13 cellular contexts compared by ENCODE assay signal in the genomic region with DNA sequence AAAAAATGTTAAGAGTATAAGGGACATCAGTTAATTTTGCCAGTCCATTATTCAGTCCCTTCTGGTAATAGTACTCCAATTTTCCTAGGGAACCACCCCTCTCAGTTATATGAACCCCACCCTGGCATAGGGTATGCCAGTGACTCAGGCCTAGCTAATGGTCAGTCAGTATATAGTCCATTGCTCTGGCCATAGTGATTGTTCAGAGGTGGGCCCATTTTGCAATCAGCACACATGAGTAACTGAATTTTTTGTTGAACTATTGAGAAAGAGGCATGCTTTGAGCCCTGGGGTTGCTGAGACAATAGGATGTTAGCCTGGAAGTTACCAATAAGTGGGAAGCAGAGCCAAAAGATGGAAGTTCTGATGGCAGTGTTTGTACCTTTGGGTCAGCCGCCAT. TPM values are rescaled to one million over a fixed set of nuclear protein-coding genes. Genes with fewer than 3 reads are reported as not detected.
DNase-seq lines count a peak whose midpoint lies in the region; TF ChIP-seq lines count a peak whose summit lies in the region.
"Had no signal": no experiment of that assay in that cellular context is flagged by ENCODE, and none has a peak within 500 bp of the region (broad histone marks: within the 10 kb centered on the region; RNA-seq: fewer than 3 reads in every experiment).

No MANE protein-coding gene starts in this region.

- H3K4me1 Mint-ChIP-seq in Calu3 (ENCODE audit: low read depth, unreplicated experiment): no peaks in the 10 kb centered on the region
- peaks cover 36% of the 10 kb centered on the region for H3K4me1 Mint-ChIP-seq in activated T-helper 2 cell treated with anti-CD3 and anti-CD28 coated beads, Interferon-gamma antibody, Interleukin-2, Interleukin-4, amounts not matched to agents 10 μg/mL and 5 μg/mL and 100 μg/mL, durations not matched to agents 14 hours and 24 hours and 36 hours (ENCODE audit: low read depth)

- H3K27me3 Mint-ChIP-seq in Calu3 (ENCODE audit: unreplicated experiment): no peaks in the 10 kb centered on the region
- no peaks in the 10 kb centered on the region for H3K27me3 Mint-ChIP-seq in activated T-helper 2 cell treated with anti-CD3 and anti-CD28 coated beads, Interferon-gamma antibody, Interleukin-2, Interleukin-4, amounts not matched to agents 10 μg/mL and 5 μg/mL and 100 μg/mL, durations not matched to agents 14 hours and 24 hours and 36 hours (ENCODE audit: low read depth)

- no peaks in the 10 kb centered on the region for H3K9me3 ChIP-seq in adipocyte (ENCODE audit: control insufficient read depth, low read length)
- H3K9me3 ChIP-seq: BLaER1, esophagus muscularis mucosa had no signal

- intact Hi-C loops in Calu3 (cut with micrococcal nuclease; ENCODE audit: unreplicated experiment): no loop called here
- intact Hi-C loops in activated T-helper 2 cell treated with anti-CD3 and anti-CD28 coated beads, Interferon-gamma antibody, Interleukin-2, Interleukin-4, amounts not matched to agents 10 μg/mL and 5 μg/mL and 100 μg/mL, durations not matched to agents 14 hours and 24 hours and 36 hours (cut with micrococcal nuclease): loop anchor here (10.0 kb wide), 1 partner anchor 50 kb away; no protein-coding TSS in a partner anchor

- DNase-seq in AG08395 (ENCODE audit: low spot score) (peak; percentile 58), HS-5 (ENCODE audit: low read depth) (peak; percentile 87), adipocyte (ENCODE audit: low read depth) (peak; percentile 85), foreskin fibroblast (peak; percentile 94 to 96), Calu3 (no peak), occipital lobe (lab: John Stamatoyannopoulos, UW) (no peak)
- DNase-seq in activated naive CD4-positive, alpha-beta T cell treated with Interleukin-2 at 50 U/mL for 16 hours: no peak
- no peak for DNase-seq in activated T-helper 2 cell treated with anti-CD3 and anti-CD28 coated beads, Interferon-gamma antibody, Interleukin-2, Interleukin-4, amounts not matched to agents 10 μg/mL and 5 μg/mL and 100 μg/mL, durations not matched to agents 14 hours and 24 hours and 36 hours (ENCODE audit: low spot score)
- DNase-seq: stimulated activated CD8-positive, alpha-beta memory T cell treated with anti-CD3 and anti-CD28 coated beads, Interleukin-4, amount 100 ng/mL, for 48 hours had no signal

- H3K9ac ChIP-seq in adipocyte (ENCODE audit: low read length): no peak overlapping the region
- H3K9ac ChIP-seq: BLaER1, parathyroid adenoma had no signal

- H3K4me1 ChIP-seq in adipocyte (ENCODE audit: control insufficient read depth, insufficient read depth, low read length): peaks cover 32% of the 10 kb centered on the region
- H3K4me1 ChIP-seq: parathyroid adenoma had no signal

- CTCF ChIA-PET in Calu3 (lab: Charles Lee): no interaction called here

- H3K36me3 Mint-ChIP-seq in Calu3 (ENCODE audit: insufficient read depth, unreplicated experiment): peaks cover 22% of the 10 kb centered on the region
- peaks cover 16% of the 10 kb centered on the region for H3K36me3 Mint-ChIP-seq in activated T-helper 2 cell treated with anti-CD3 and anti-CD28 coated beads, Interferon-gamma antibody, Interleukin-2, Interleukin-4, amounts not matched to agents 10 μg/mL and 5 μg/mL and 100 μg/mL, durations not matched to agents 14 hours and 24 hours and 36 hours (ENCODE audit: low read depth)

- no peaks in the 10 kb centered on the region for H3K27me3 ChIP-seq in adipocyte (replicated peaks; ENCODE audit: control insufficient read depth, insufficient read depth, low read length)
- H3K27me3 ChIP-seq: BLaER1, esophagus muscularis mucosa had no signal

- no peak overlapping the region for H3K27ac Mint-ChIP-seq in Calu3 (ENCODE audit: unreplicated experiment)
- H3K27ac Mint-ChIP-seq in activated T-helper 2 cell treated with anti-CD3 and anti-CD28 coated beads, Interferon-gamma antibody, Interleukin-2, Interleukin-4, amounts not matched to agents 10 μg/mL and 5 μg/mL and 100 μg/mL, durations not matched to agents 14 hours and 24 hours and 36 hours: no peak overlapping the region
- H3K27ac Mint-ChIP-seq: activated T-helper 1 cell treated with anti-CD3 and anti-CD28 coated beads, Interleukin-12 subunit alpha, Interleukin-12 subunit beta, Interleukin-2, Interleukin-4 antibody, amounts not matched to agents 30 ng/mL and 10 ng/mL and 1 ng/mL, durations not matched to agents 14 hours and 24 hours and 36 hours had no signal

- TF ChIP-seq CTCF in foreskin fibroblast (IDR thresholded peaks at IDR 0.05; ENCODE audit: low read depth, low read length) (no peak), Calu3 (IDR thresholded peaks at IDR 0.05; ENCODE audit: unreplicated experiment) (no peak)

- H3K36me3 ChIP-seq in adipocyte (ENCODE audit: control insufficient read depth, insufficient read depth, low read length, severe bottlenecking): no peaks in the 10 kb centered on the region
- H3K36me3 ChIP-seq: BLaER1, esophagus muscularis mucosa had no signal

- no TSS peak for BruUV-seq in Calu3 (replicated peaks; lab: Mats Ljungman, UMichigan)

- H3K9me3 Mint-ChIP-seq in Calu3 (ENCODE audit: low read depth, unreplicated experiment): no peaks in the 10 kb centered on the region
- no peaks in the 10 kb centered on the region for H3K9me3 Mint-ChIP-seq in activated T-helper 2 cell treated with anti-CD3 and anti-CD28 coated beads, Interferon-gamma antibody, Interleukin-2, Interleukin-4, amounts not matched to agents 10 μg/mL and 5 μg/mL and 100 μg/mL, durations not matched to agents 14 hours and 24 hours and 36 hours
- H3K9me3 Mint-ChIP-seq: activated T-helper 1 cell treated with anti-CD3 and anti-CD28 coated beads, Interleukin-12 subunit alpha, Interleukin-12 subunit beta, Interleukin-2, Interleukin-4 antibody, amounts not matched to agents 30 ng/mL and 10 ng/mL and 1 ng/mL, durations not matched to agents 14 hours and 24 hours and 36 hours had no signal

- no peak overlapping the region for H3K4me3 Mint-ChIP-seq in Calu3 (ENCODE audit: low read depth, unreplicated experiment)
- no peak overlapping the region for H3K4me3 Mint-ChIP-seq in activated T-helper 2 cell treated with anti-CD3 and anti-CD28 coated beads, Interferon-gamma antibody, Interleukin-2, Interleukin-4, amounts not matched to agents 10 μg/mL and 5 μg/mL and 100 μg/mL, durations not matched to agents 14 hours and 24 hours and 36 hours (ENCODE audit: low read depth)
- H3K4me3 Mint-ChIP-seq: activated T-helper 1 cell treated with anti-CD3 and anti-CD28 coated beads, Interleukin-12 subunit alpha, Interleukin-12 subunit beta, Interleukin-2, Interleukin-4 antibody, amounts not matched to agents 30 ng/mL and 10 ng/mL and 1 ng/mL, durations not matched to agents 14 hours and 24 hours and 36 hours had no signal

- H3K4me3 ChIP-seq in adipocyte (ENCODE audit: low read length) (no peak overlapping the region), foreskin fibroblast (ENCODE audit: low read depth in 1 of 2, low read length in 2 of 2) (no peak overlapping the region)
- H3K4me3 ChIP-seq: BLaER1, esophagus muscularis mucosa had no signal

RNA-seq across cellular contexts. Expression of a gene that starts 4.1 kb away (rescaled TPM):
- total RNA-seq in Calu3 (2022): 39.4 and 44.6 TPM in 2 replicates
- 57.0 and 64.1 TPM in 2 replicates for total RNA-seq in activated T-helper 2 cell treated with anti-CD3 and anti-CD28 coated beads, Interferon-gamma antibody, Interleukin-2, Interleukin-4, amounts not matched to agents 10 μg/mL and 5 μg/mL and 100 μg/mL, durations not matched to agents 14 hours and 24 hours and 36 hours
- total RNA-seq in occipital lobe: 71.4 TPM

RNA-seq across cellular contexts. Expression of a gene that starts 45.5 kb away (rescaled TPM):
- total RNA-seq in Calu3 (2022) (37.4 and 37.6 TPM in 2 replicates), occipital lobe (67.4 TPM)
- total RNA-seq in activated T-helper 2 cell treated with anti-CD3 and anti-CD28 coated beads, Interferon-gamma antibody, Interleukin-2, Interleukin-4, amounts not matched to agents 10 μg/mL and 5 μg/mL and 100 μg/mL, durations not matched to agents 14 hours and 24 hours and 36 hours: 57.5 and 63.0 TPM in 2 replicates

RNA-seq across cellular contexts. Expression of a gene that starts 58.5 kb away (rescaled TPM):
- 22.9 and 32.2 TPM in 2 replicates for total RNA-seq in Calu3 (2022)
- 41.7 and 43.6 TPM in 2 replicates for total RNA-seq in activated T-helper 2 cell treated with anti-CD3 and anti-CD28 coated beads, Interferon-gamma antibody, Interleukin-2, Interleukin-4, amounts not matched to agents 10 μg/mL and 5 μg/mL and 100 μg/mL, durations not matched to agents 14 hours and 24 hours and 36 hours
- total RNA-seq in occipital lobe: 29.3 TPM

Comparison
In these comparisons a context has a peak if more than half of its experiments do, and no peak if none do; other contexts are left out.
1. DNase-seq: peak in AG08395 (single experiment), HS-5 (single experiment), adipocyte (single experiment) and foreskin fibroblast (2 of 2); none in activated naive CD4-positive, alpha-beta T cell treated with Interleukin-2 at 50 U/mL for 16 hours (single experiment), Calu3 (single experiment), activated T-helper 2 cell treated with anti-CD3 and anti-CD28 coated beads, Interferon-gamma antibody, Interleukin-2, Interleukin-4, amounts not matched to agents 10 μg/mL and 5 μg/mL and 100 μg/mL, durations not matched to agents 14 hours and 24 hours and 36 hours (single experiment) and occipital lobe (single experiment).